8 cellular contexts compared by ENCODE assay signal in genomic region chr10:97584060-97584797, GRCh38. TPM values are rescaled to one million over a fixed set of nuclear protein-coding genes. Genes with fewer than 3 reads are reported as not detected.
DNase-seq lines count a peak whose midpoint lies in the region; ATAC-seq and TF ChIP-seq lines count a peak whose summit lies in the region.

Gene HOGA1, plus strand, starts transcription at chr10:97584389. Its CDS starts 315 bp downstream, at chr10:97584704.

- H3K9me3 Mint-ChIP-seq in activated naive CD8-positive, alpha-beta T cell treated with anti-CD3 and anti-CD28 coated beads, Interleukin-2, amount 50 U/mL, for 24 hours = no peaks in the 10 kb centered on the region

- H3K4me1 ChIP-seq in psoas muscle = peaks cover 24% of the 10 kb centered on the region

- WGBS in psoas muscle, 3 donors = 23 to 37% (median 28%) methylated on average over 5 of the region's 5 CpGs

- no peak within 1 kb of the TSS for H3K4me3 Mint-ChIP-seq in activated naive CD8-positive, alpha-beta T cell treated with anti-CD3 and anti-CD28 coated beads, Interleukin-2, amount 50 U/mL, for 24 hours

- no peaks in the 10 kb centered on the region for H3K36me3 Mint-ChIP-seq in activated naive CD8-positive, alpha-beta T cell treated with anti-CD3 and anti-CD28 coated beads, Interleukin-2, amount 50 U/mL, for 24 hours (ENCODE audit: low read depth)

- no peaks in the 10 kb centered on the region for H3K27me3 Mint-ChIP-seq in activated naive CD8-positive, alpha-beta T cell treated with anti-CD3 and anti-CD28 coated beads, Interleukin-2, amount 50 U/mL, for 24 hours

- no peak within 1 kb of the TSS for H3K27ac Mint-ChIP-seq in activated naive CD8-positive, alpha-beta T cell treated with anti-CD3 and anti-CD28 coated beads, Interleukin-2, amount 50 U/mL, for 24 hours

- peaks cover 0 to 36% of the 10 kb centered on the region in 2 donors for H3K36me3 ChIP-seq in psoas muscle (ENCODE audit: insufficient read depth in 1 of 2, low read depth in 1 of 2)

- H3K27me3 ChIP-seq in psoas muscle (ENCODE audit: insufficient read depth in 3 of 3, low read length in 2 of 3) = no peaks in the 10 kb centered on the region

- H3K4me1 Mint-ChIP-seq in activated naive CD8-positive, alpha-beta T cell treated with anti-CD3 and anti-CD28 coated beads, Interleukin-2, amount 50 U/mL, for 24 hours = no peaks in the 10 kb centered on the region

- peak within 1 kb of the TSS; percentile 69 for H3K27ac ChIP-seq in psoas muscle

- intact Hi-C loops in head of caudate nucleus (cut with DNase I) (no loop called here), psoas muscle (cut with DNase I) (no loop called here)

- TF ChIP-seq CTCF in AG09309 (IDR thresholded peaks at IDR 0.05; ENCODE audit: control insufficient read depth, insufficient read depth, low read depth, low read length, missing control alignments) (no peak), psoas muscle (IDR thresholded peaks at IDR 0.05) (no peak)

- DNase-seq in AG09309 (ENCODE audit: low read depth) (peak; percentile 4), T1000 (lab: John Stamatoyannopoulos, UW) (peak; percentile 45), head of caudate nucleus (peak; percentile 71 to 98 (median 90)), psoas muscle (peak; percentile 90 to 96), amniotic stem cell (lab: John Stamatoyannopoulos, UW) (no peak)
- DNase-seq in activated naive CD8-positive, alpha-beta T cell treated with anti-CD3 and anti-CD28 coated beads, Interleukin-2, amount 50 U/mL, for 24 hours = no peak

- H3K9me3 ChIP-seq in psoas muscle = no peaks in the 10 kb centered on the region

- H3K4me3 ChIP-seq in AG09309 (ENCODE audit: control insufficient read depth, low read depth, low read length) (no peak within 1 kb of the TSS), psoas muscle (peak within 1 kb of the TSS; percentile 2)

- ATAC-seq in HG02759 (IDR thresholded peaks at IDR 0.05; ENCODE audit: unreplicated experiment) = peak; percentile 70
- ATAC-seq in psoas muscle = peak; percentile 75 to 96 (median 76)
- ATAC-seq in activated naive CD8-positive, alpha-beta T cell treated with anti-CD3 and anti-CD28 coated beads, Interleukin-2, amount 50 U/mL, for 24 hours = no peak
- ATAC-seq in GM21825 (IDR thresholded peaks at IDR 0.05; ENCODE audit: unreplicated experiment) = no peak

RNA-seq across cellular contexts. Expression of gene HOGA1, which starts in this region (rescaled TPM):
- total RNA-seq in psoas muscle = 10 to 100 TPM in 1 of 4 donors, 1 to 10 TPM in 2, under 1 TPM in 1; 0.66 to 12.3 (median 4.9) TPM
- 1 to 10 TPM in 2 of 3 donors, under 1 TPM in 1; 0.96 to 3.4 (median 1.7) TPM for polyA plus RNA-seq in psoas muscle

Comparison
In these comparisons a context has a peak if more than half of its experiments do, and no peak if none do; other contexts are left out.
1. DNase-seq: peak in AG09309 (single experiment), T1000 (single experiment), head of caudate nucleus (42 of 42) and psoas muscle (2 of 2); none in amniotic stem cell (single experiment) and activated naive CD8-positive, alpha-beta T cell treated with anti-CD3 and anti-CD28 coated beads, Interleukin-2, amount 50 U/mL, for 24 hours (single experiment).
2. ATAC-seq: peak in HG02759 (single experiment) and psoas muscle (4 of 4); none in activated naive CD8-positive, alpha-beta T cell treated with anti-CD3 and anti-CD28 coated beads, Interleukin-2, amount 50 U/mL, for 24 hours (single experiment) and GM21825 (single experiment).